In the genomic region with DNA sequence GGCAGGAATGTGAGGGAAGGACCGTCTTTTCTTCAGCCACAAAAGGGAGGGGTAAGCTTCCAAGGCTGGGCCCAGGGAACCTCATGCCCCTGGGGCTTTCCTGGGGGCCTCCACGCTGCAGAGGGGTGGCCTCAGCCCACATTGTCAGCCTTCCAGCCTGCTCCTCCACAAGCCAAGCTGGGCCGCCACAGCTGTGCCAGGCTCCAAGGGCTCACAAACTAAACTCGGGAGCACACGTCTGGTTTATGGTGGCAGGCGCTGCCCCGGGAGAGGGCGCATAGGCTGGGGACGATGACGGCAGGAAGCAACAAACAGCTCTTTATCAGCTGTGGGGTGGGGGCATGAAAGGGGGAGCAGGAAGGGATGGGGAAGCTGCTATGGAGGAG, we compare ENCODE assay signal across 25 cellular contexts. TPM values are rescaled to one million over a fixed set of nuclear protein-coding genes. Genes with fewer than 3 reads are reported as not detected.
DNase-seq lines count a peak whose midpoint lies in the region; ATAC-seq and TF ChIP-seq lines count a peak whose summit lies in the region.
"Had no signal": no experiment of that assay in that cellular context is flagged by ENCODE, and none has a peak within 500 bp of the region (broad histone marks: within the 10 kb centered on the region; RNA-seq: fewer than 3 reads in every experiment).

No MANE protein-coding gene starts in this region.

- no peaks in the 10 kb centered on the region for H3F3A ChIP-seq in SK-N-SH (replicated peaks; ENCODE audit: insufficient read depth)

- TF ChIP-seq CTCF in SK-N-SH (IDR thresholded peaks at IDR 0.05) = no peak

- no peak overlapping the region for H2BK120ac ChIP-seq in mesendoderm (ENCODE audit: low read depth, low read length)

- WGBS in SK-N-SH (ENCODE audit: low lambda C conversion rate) = 57% methylated on average over 6 of the region's 10 CpGs
- no CpG with 5 or more reads among the region's 10 CpGs for WGBS in mesendoderm (ENCODE audit: extremely low coverage, insufficient coverage, low lambda C conversion rate)

- CTCF ChIA-PET in SK-N-SH (lab: Yijun Ruan, JAX) = interaction anchor here (0.6 to 12.3 kb wide), 13 partner anchors 9 to 487 kb away, joined by 3 to 223 read pairs (median 4); a partner anchor contains a TSS

- H3K27ac ChIP-seq in SK-N-SH (ENCODE audit: low read depth in 2 of 2, low read length in 1 of 2) (no peak overlapping the region), angular gyrus (ENCODE audit: low read depth, low read length) (peak overlapping the region; percentile 62), mesendoderm (ENCODE audit: low read depth, low read length) (no peak overlapping the region)
- H3K27ac ChIP-seq: A549, gastroesophageal sphincter, left ventricle myocardium inferior, VCaP had no signal

- H3K4ac ChIP-seq in mesendoderm (ENCODE audit: low read depth, low read length) = no peak overlapping the region

- H2BK15ac ChIP-seq in mesendoderm (replicated peaks; ENCODE audit: low read depth) = no peak overlapping the region

- H3K36me3 ChIP-seq in SK-N-SH (replicated peaks in 1 of 2; ENCODE audit: control insufficient read depth in 1 of 2, insufficient read depth in 2 of 2, low read length in 1 of 2) = no peaks in the 10 kb centered on the region
- H3K36me3 ChIP-seq in mesendoderm (ENCODE audit: control insufficient read depth, insufficient read depth, low read length) = no peaks in the 10 kb centered on the region
- H3K36me3 ChIP-seq: gastroesophageal sphincter, left ventricle myocardium inferior had no signal

- no peak overlapping the region for H3K18ac ChIP-seq in mesendoderm (ENCODE audit: low read length)

- no peak for ATAC-seq in SK-N-SH treated with all-trans-retinoic acid at 6 μM for 48 hours
- ATAC-seq: A549, gastroesophageal sphincter, PC-3 had no signal

- H3K4me3 ChIP-seq in SK-N-SH (ENCODE audit: low read depth in 2 of 2, low read length in 1 of 2) = no peak overlapping the region
- no peak overlapping the region for H3K4me3 ChIP-seq in mesendoderm (ENCODE audit: low read length)
- H3K4me3 ChIP-seq: A549, gastroesophageal sphincter, left ventricle myocardium inferior had no signal

- in situ Hi-C loops in G401 (cut with HindIII; ENCODE audit: low sequenced_read_pairs) = no loop called here

- no peaks in the 10 kb centered on the region for H3K79me1 ChIP-seq in mesendoderm (ENCODE audit: low read length)

- no peak overlapping the region for H3K23ac ChIP-seq in mesendoderm (ENCODE audit: low read length)

- H3K9ac ChIP-seq in SK-N-SH (no peak overlapping the region), mesendoderm (ENCODE audit: low read length) (no peak overlapping the region)

- peak; percentile 41 for DNase-seq in SK-N-SH
- peak; percentile 20 for DNase-seq in left kidney (ENCODE audit: low read depth, low spot score)
- no peak for DNase-seq in mesendoderm
- no peak for DNase-seq in GM19238 (ENCODE audit: insufficient read length, low spot score)
- no peak for DNase-seq in stimulated activated CD4-positive, alpha-beta T cell treated with anti-CD3 and anti-CD28 coated beads, Interleukin-4, amount 100 ng/mL, for 1 hour
- DNase-seq in G401 (ENCODE audit: low spot score) = no peak
- DNase-seq: activated CD4-positive, alpha-beta T cell treated with anti-CD3 and anti-CD28 coated beads, Interleukin-2, amount 50 U/mL, for 48 hours; activated naive CD4-positive, alpha-beta T cell treated with anti-CD3 and anti-CD28 coated beads for 36 hours; activated T-cell treated with anti-CD3 and anti-CD28 coated beads for 4 hours; aorta; central memory CD4-positive, alpha-beta T cell; GDM1; left ventricle myocardium inferior; NCI-H1417 treated with DMSO at 0.1 percent for 48 hours; NCI-H2171; NCI-H774; PC-3; SHP77; stimulated activated CD4-positive, alpha-beta T cell treated with anti-CD3 and anti-CD28 coated beads, Interleukin-12 subunit alpha, Interleukin-12 subunit beta, amount 100 ng/mL, for 4 hours had no signal

- no peak overlapping the region for H4K8ac ChIP-seq in mesendoderm (ENCODE audit: low read depth, low read length)

- H2AK5ac ChIP-seq in mesendoderm (ENCODE audit: low read length) = no peak overlapping the region

- no peak overlapping the region for H2AFZ ChIP-seq in SK-N-SH (ENCODE audit: low read depth)

- POLR2A ChIA-PET in SK-N-SH (lab: Yijun Ruan, JAX) = no interaction called here

- H4K5ac ChIP-seq in mesendoderm (ENCODE audit: low read length) = no peak overlapping the region

- H3K4me2 ChIP-seq in SK-N-SH (no peak overlapping the region), mesendoderm (ENCODE audit: low read length) (no peak overlapping the region)
- H3K4me2 ChIP-seq: A549 had no signal

- no peaks in the 10 kb centered on the region for H3K9me3 ChIP-seq in SK-N-SH
- H3K9me3 ChIP-seq: A549, gastroesophageal sphincter, left ventricle myocardium inferior had no signal

- no peaks in the 10 kb centered on the region for H4K20me1 ChIP-seq in SK-N-SH (ENCODE audit: insufficient read depth)

- H3K27me3 ChIP-seq in SK-N-SH (ENCODE audit: insufficient read depth) (peaks cover 43% of the 10 kb centered on the region), mesendoderm (ENCODE audit: insufficient read depth, low read length, poor library complexity) (no peaks in the 10 kb centered on the region)

- TF ChIP-seq RAD21 in SK-N-SH (IDR thresholded peaks at IDR 0.05; ENCODE audit: low read length) = no peak

- H3K79me2 ChIP-seq in SK-N-SH (ENCODE audit: insufficient read depth) (no peaks in the 10 kb centered on the region), mesendoderm (ENCODE audit: control insufficient read depth, insufficient read depth, low read length) (no peaks in the 10 kb centered on the region)

- TF ChIP-seq EP300 in SK-N-SH (IDR thresholded peaks at IDR 0.05; ENCODE audit: borderline replicate concordance in 1 of 2, low read depth in 1 of 2, low read length in 1 of 2) = no peak

- H2BK5ac ChIP-seq in mesendoderm (ENCODE audit: low read length) = no peak overlapping the region

- no peaks in the 10 kb centered on the region for H3K9me2 ChIP-seq in SK-N-SH

- H3K4me1 ChIP-seq in SK-N-SH (ENCODE audit: control insufficient read depth in 1 of 2, insufficient read depth in 2 of 2, low read depth in 1 of 2, low read length in 1 of 2) = no peaks in the 10 kb centered on the region
- no peaks in the 10 kb centered on the region for H3K4me1 ChIP-seq in mesendoderm (ENCODE audit: control insufficient read depth, low read depth, low read length)
- H3K4me1 ChIP-seq: A549, gastroesophageal sphincter, left ventricle myocardium inferior had no signal

- H3K56ac ChIP-seq in mesendoderm (ENCODE audit: low read length) = no peak overlapping the region

TF ChIP-seq in SK-N-SH, 30 proteins besides CTCF, POLR2A, EP300 and RAD21 (continues in another document):
- no peak for TF ChIP-seq SIN3A (IDR thresholded peaks at IDR 0.05; ENCODE audit: borderline replicate concordance, low read depth, low read length)
- TF ChIP-seq FOSL2 (IDR thresholded peaks at IDR 0.05; ENCODE audit: borderline replicate concordance, low read depth) = no peak
- TF ChIP-seq, protein P1, sequence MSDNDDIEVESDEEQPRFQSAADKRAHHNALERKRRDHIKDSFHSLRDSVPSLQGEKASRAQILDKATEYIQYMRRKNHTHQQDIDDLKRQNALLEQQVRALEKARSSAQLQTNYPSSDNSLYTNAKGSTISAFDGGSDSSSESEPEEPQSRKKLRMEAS (IDR thresholded peaks at IDR 0.05; ENCODE audit: low read depth) = no peak
- no peak for TF ChIP-seq POLR2AphosphoS5 (IDR thresholded peaks at IDR 0.05; ENCODE audit: low read depth, low read length)
- TF ChIP-seq MXI1 (IDR thresholded peaks at IDR 0.05; ENCODE audit: low read depth, low read length) = no peak
- TF ChIP-seq, protein P2, sequence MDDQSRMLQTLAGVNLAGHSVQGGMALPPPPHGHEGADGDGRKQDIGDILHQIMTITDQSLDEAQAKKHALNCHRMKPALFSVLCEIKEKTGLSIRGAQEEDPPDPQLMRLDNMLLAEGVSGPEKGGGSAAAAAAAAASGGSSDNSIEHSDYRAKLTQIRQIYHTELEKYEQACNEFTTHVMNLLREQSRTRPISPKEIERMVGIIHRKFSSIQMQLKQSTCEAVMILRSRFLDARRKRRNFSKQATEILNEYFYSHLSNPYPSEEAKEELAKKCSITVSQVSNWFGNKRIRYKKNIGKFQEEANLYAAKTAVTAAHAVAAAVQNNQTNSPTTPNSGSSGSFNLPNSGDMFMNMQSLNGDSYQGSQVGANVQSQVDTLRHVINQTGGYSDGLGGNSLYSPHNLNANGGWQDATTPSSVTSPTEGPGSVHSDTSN (IDR thresholded peaks at IDR 0.05) = no peak

TF ChIP-seq in SK-N-SH treated with all-trans-retinoic acid at 6 μM for 48 hours, 23 proteins besides CTCF, POLR2A, EP300 and RAD21:
- TF ChIP-seq ZFP30 (CRISPR knock-in tag; IDR thresholded peaks at IDR 0.05) = no peak

RNA-seq across cellular contexts. Expression of a gene that starts 6.3 kb away (rescaled TPM):
- polyA plus RNA-seq in SK-N-SH (2012; rRNA removed) = 0.03 and 0.18 TPM in 2 replicates
- polyA plus RNA-seq in SK-N-SH (2012; cell fraction: cytosol; rRNA removed) = 0.03 and 0.05 TPM in 2 replicates
- 0.04 and 0.12 TPM in 2 replicates for polyA plus RNA-seq in SK-N-SH (2012; cell fraction: nucleus; rRNA removed)
- polyA plus RNA-seq in mesendoderm (2013, experiment 1 of 2) = 2.1 TPM
- polyA plus RNA-seq in mesendoderm (2013, experiment 2 of 2) = 1.7 TPM
- 2.8 and 5.9 TPM in 2 replicates for total RNA-seq in G401 (2014; rRNA removed; shearing (Covaris generic))
- total RNA-seq: PC-3, renal cortical epithelial cell had no signal

Comparison
In these comparisons a context has a peak if more than half of its experiments do, and no peak if none do; other contexts are left out.
1. DNase-seq: peak in SK-N-SH (single experiment) and left kidney (single experiment); none in mesendoderm (single experiment), GM19238 (single experiment), stimulated activated CD4-positive, alpha-beta T cell treated with anti-CD3 and anti-CD28 coated beads, Interleukin-4, amount 100 ng/mL, for 1 hour (single experiment) and G401 (single experiment).